8 cellular contexts compared by ENCODE assay signal in genomic region chr9:91361294-91362201, GRCh38. TPM values are rescaled to one million over a fixed set of nuclear protein-coding genes. Genes with fewer than 3 reads are reported as not detected.
DNase-seq lines count a peak whose midpoint lies in the region; ATAC-seq and TF ChIP-seq lines count a peak whose summit lies in the region.

A gene with protein sequence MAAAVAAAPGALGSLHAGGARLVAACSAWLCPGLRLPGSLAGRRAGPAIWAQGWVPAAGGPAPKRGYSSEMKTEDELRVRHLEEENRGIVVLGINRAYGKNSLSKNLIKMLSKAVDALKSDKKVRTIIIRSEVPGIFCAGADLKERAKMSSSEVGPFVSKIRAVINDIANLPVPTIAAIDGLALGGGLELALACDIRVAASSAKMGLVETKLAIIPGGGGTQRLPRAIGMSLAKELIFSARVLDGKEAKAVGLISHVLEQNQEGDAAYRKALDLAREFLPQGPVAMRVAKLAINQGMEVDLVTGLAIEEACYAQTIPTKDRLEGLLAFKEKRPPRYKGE (minus strand): TSS chr9:91361918. CDS start chr9:91361889, 29 bp downstream.

- peak within 1 kb of the TSS; percentile 96 for H3K4me3 Mint-ChIP-seq in progenitor cell of endocrine pancreas (ENCODE audit: low read depth)

- H3K4me3 ChIP-seq in H7 (ENCODE audit: insufficient read depth, low read depth, low read length) (peak within 1 kb of the TSS; percentile 95), adrenal gland (peak within 1 kb of the TSS; percentile 43 to 100 (median 92)), heart right ventricle (peak within 1 kb of the TSS; percentile 92 to 100 (median 98)), upper lobe of left lung (peak within 1 kb of the TSS; percentile 92 to 100 (median 97))

- H3K27ac ChIP-seq in adrenal gland (peak within 1 kb of the TSS; percentile 74 to 92 (median 86)), heart right ventricle (peak within 1 kb of the TSS; percentile 85 to 97 (median 92)), upper lobe of left lung (peak within 1 kb of the TSS; percentile 89 to 96 (median 92))

- DNase-seq in GM10248 (ENCODE audit: extremely low spot score) (peak; percentile 96), H7 (peak; percentile 97), M059J (ENCODE audit: low read depth) (peak; percentile 76), adrenal gland (peak; percentile 82 to 90 (median 86)), heart right ventricle (peak; percentile 79 to 90), progenitor cell of endocrine pancreas (ENCODE audit: low spot score, unreplicated experiment) (peak; percentile 85), upper lobe of left lung (peak; percentile 90 to 98)

- CTCF ChIA-PET in GM10248 (lab: Yijun Ruan, JAX), result interaction anchor here (1.0 to 1.3 kb wide), 6 partner anchors 14 to 447 kb away, joined by 3 read pairs; no protein-coding TSS in a partner anchor

- peaks cover 18% of the 10 kb centered on the region for H3K4me1 Mint-ChIP-seq in progenitor cell of endocrine pancreas (ENCODE audit: low read depth)

- intact Hi-C loops in T-helper 1 cell treated with Interleukin-12 subunit alpha and Interleukin-12 subunit beta and Interleukin-4 antibody, amounts not matched to agents 30 ng/mL and 1 ng/mL, for 36 hours (cut with micrococcal nuclease), result loop anchor here (1.0 to 10.0 kb wide), 7 partner anchors 34 to 753 kb away; partner anchors contain the start of gene SPTLC1
- intact Hi-C loops in adrenal gland (cut with DNase I), result loop anchor here in 1 of 2 donors (10.0 kb wide), 1 partner anchor 63 kb away; the partner anchor contains the start of gene NFIL3
- intact Hi-C loops in heart right ventricle (cut with DNase I), result loop anchor here in 5 of 10 donors (2.0 to 5.0 kb wide), 4 partner anchors 56 to 169 kb away; partner anchors contain the start of gene NFIL3 (in 3 of the 5)

- H3K36me3 Mint-ChIP-seq in progenitor cell of endocrine pancreas (ENCODE audit: insufficient read depth), result peaks cover 2% of the 10 kb centered on the region

- no peaks in the 10 kb centered on the region for H3K27me3 Mint-ChIP-seq in progenitor cell of endocrine pancreas

- H3K36me3 ChIP-seq in H7 (replicated peaks; ENCODE audit: control insufficient read depth, insufficient read depth, low read length) (peaks cover 4% of the 10 kb centered on the region), adrenal gland (replicated peaks in 1 of 2) (no peaks in the 10 kb centered on the region), heart right ventricle (peaks cover 0 to 15% (median 0%) of the 10 kb centered on the region in 9 donors), upper lobe of left lung (no peaks in the 10 kb centered on the region)

- H3K9me3 Mint-ChIP-seq in progenitor cell of endocrine pancreas (ENCODE audit: low read depth), result no peaks in the 10 kb centered on the region

- H3K4me1 ChIP-seq in adrenal gland (replicated peaks in 1 of 2) (peaks cover 10 to 33% of the 10 kb centered on the region in 2 donors), heart right ventricle (peaks cover 0 to 43% (median 34%) of the 10 kb centered on the region in 9 donors), upper lobe of left lung (peaks cover 17 to 28% (median 21%) of the 10 kb centered on the region in 4 donors)

- no peak for TF ChIP-seq CTCF in GM10248 (IDR thresholded peaks at IDR 0.05; ENCODE audit: control extremely low read depth, extremely low read depth, low read depth, missing control alignments)
- TF ChIP-seq CTCF in adrenal gland (IDR thresholded peaks at IDR 0.05), result peak in 2 of 6 experiments; percentile 12 to 28
- TF ChIP-seq CTCF in heart right ventricle (IDR thresholded peaks at IDR 0.05), result peak in 3 of 9 donors; percentile 7 to 17 (median 12)
- TF ChIP-seq CTCF in progenitor cell of endocrine pancreas (IDR thresholded peaks at IDR 0.05; ENCODE audit: unreplicated experiment), result peak; percentile 40
- peak in 3 of 6 experiments; percentile 33 to 58 (median 34) for TF ChIP-seq CTCF in upper lobe of left lung (IDR thresholded peaks at IDR 0.05)

- H3K9me3 ChIP-seq in adrenal gland (replicated peaks in 1 of 3) (no peaks in the 10 kb centered on the region), heart right ventricle (no peaks in the 10 kb centered on the region), upper lobe of left lung (no peaks in the 10 kb centered on the region)

- peak within 1 kb of the TSS; percentile 97 for H3K27ac Mint-ChIP-seq in progenitor cell of endocrine pancreas

- ATAC-seq in heart right ventricle (peak; percentile 96 to 100 (median 98)), upper lobe of left lung (ENCODE audit: low FRiP score in 2 of 2) (peak; percentile 90 to 100)

- H3K27me3 ChIP-seq in H7 (ENCODE audit: control insufficient read depth, insufficient read depth, low read length) (no peaks in the 10 kb centered on the region), adrenal gland (no peaks in the 10 kb centered on the region), heart right ventricle (no peaks in the 10 kb centered on the region), upper lobe of left lung (no peaks in the 10 kb centered on the region)

- POLR2A ChIA-PET in GM10248 (lab: Yijun Ruan, JAX), result no interaction called here

- 1% methylated on average over 39 to 86 of the region's 86 CpGs for WGBS in adrenal gland, 4 donors
- 1% methylated on average over 85 to 86 of the region's 86 CpGs for WGBS in heart right ventricle, 2 donors
- WGBS in upper lobe of left lung, 2 donors, result 2 to 4% methylated on average over 10 to 58 of the region's 86 CpGs

- TF ChIP-seq EP300 in upper lobe of left lung (IDR thresholded peaks at IDR 0.05), result no peak

- peak; percentile 47 to 82 for TF ChIP-seq POLR2A in adrenal gland (IDR thresholded peaks at IDR 0.05)
- peak in 3 of 4 donors; percentile 68 to 86 (median 69) for TF ChIP-seq POLR2A in upper lobe of left lung (IDR thresholded peaks at IDR 0.05)

RNA-seq across cellular contexts. Expression of the gene that starts here (rescaled TPM):
- total RNA-seq in H7 (2014; rRNA removed; shearing (Covaris generic)), result 24.4 and 28.3 TPM in 2 replicates
- total RNA-seq in M059J (2014; rRNA removed; shearing (Covaris generic)), result 9.7 and 16.6 TPM in 2 replicates
- total RNA-seq in T-helper 1 cell treated with Interleukin-12 subunit alpha and Interleukin-12 subunit beta and Interleukin-4 antibody, amounts not matched to agents 30 ng/mL and 1 ng/mL, for 36 hours, result 28.5 and 28.8 TPM in 2 replicates
- 100 to 1,000 TPM in 3 of 8 donors, 10 to 100 TPM in 5; 45.0 to 158 (median 84.1) TPM for total RNA-seq in adrenal gland
- 10 to 100 TPM; 41.9 to 58.0 (median 45.7) TPM for polyA plus RNA-seq in adrenal gland
- total RNA-seq in heart right ventricle, result 10 to 100 TPM; 30.6 to 51.3 (median 44.2) TPM
- polyA plus RNA-seq in heart right ventricle, result 10 to 100 TPM; 16.3 to 56.3 TPM
- total RNA-seq in progenitor cell of endocrine pancreas, result 24.9 and 31.1 TPM in 2 replicates
- total RNA-seq in upper lobe of left lung, result 10 to 100 TPM; 13.7 to 38.5 (median 24.4) TPM

Comparison
In these comparisons a context has a peak if more than half of its experiments do, and no peak if none do; other contexts are left out.
1. Peak in every context shown above with its lines: DNase-seq, ATAC-seq, H3K4me3 ChIP-seq and H3K27ac ChIP-seq.